Comparison of ENCODE assay signal across 25 cellular contexts in genomic region chr11:15584158-15584557, GRCh38.
"Had no signal": no experiment of that assay in that cellular context is flagged by ENCODE, and none has a peak within 500 bp of the region (broad histone marks: within the 10 kb centered on the region; RNA-seq: fewer than 3 reads in every experiment).

No MANE protein-coding gene starts in this region.

- H3K27ac Mint-ChIP-seq: immature natural killer cell; naive thymus-derived CD8-positive, alpha-beta T cell; progenitor cell of endocrine pancreas; stimulated activated memory B cell treated with anti-CD40 and anti-IgM and Interleukin-4, amounts not matched to agents 10 μg/mL and 1 μg/mL and 100 μg/mL, for 72 hours; stimulated activated naive CD8-positive, alpha-beta T cell treated with anti-CD3 and anti-CD28 coated beads, Interleukin-15, amount 100 ng/mL, for 72 hours; type B pancreatic cell had no signal

- H3K9me3 Mint-ChIP-seq: type B pancreatic cell had no signal

- H3K4me2 ChIP-seq: smooth muscle cell had no signal

- H3K4me1 ChIP-seq: left lung, lower lobe of right lung, uterus had no signal

- H3K4me1 Mint-ChIP-seq: immature natural killer cell; naive thymus-derived CD8-positive, alpha-beta T cell; stimulated activated memory B cell treated with anti-CD40 and anti-IgM and Interleukin-4, amounts not matched to agents 10 μg/mL and 1 μg/mL and 100 μg/mL, for 72 hours; stimulated activated naive CD8-positive, alpha-beta T cell treated with anti-CD3 and anti-CD28 coated beads, Interleukin-15, amount 100 ng/mL, for 72 hours had no signal

- H3K4me3 ChIP-seq: left lung, lower lobe of right lung, ovary, right atrium auricular region, right lobe of liver, smooth muscle cell, tibial nerve, uterus had no signal

- H3K27me3 Mint-ChIP-seq: stimulated activated memory B cell treated with anti-CD40 and anti-IgM and Interleukin-4, amounts not matched to agents 10 μg/mL and 1 μg/mL and 100 μg/mL, for 72 hours; stimulated activated naive CD8-positive, alpha-beta T cell treated with anti-CD3 and anti-CD28 coated beads, Interleukin-15, amount 100 ng/mL, for 72 hours; type B pancreatic cell had no signal

- ATAC-seq: left colon; left lung; lower lobe of right lung; naive thymus-derived CD8-positive, alpha-beta T cell; right lobe of liver; stimulated activated naive CD8-positive, alpha-beta T cell treated with anti-CD3 and anti-CD28 coated beads, Interleukin-15, amount 100 ng/mL, for 72 hours had no signal

- H3K4me3 Mint-ChIP-seq: immature natural killer cell; naive thymus-derived CD8-positive, alpha-beta T cell; stimulated activated memory B cell treated with anti-CD40 and anti-IgM and Interleukin-4, amounts not matched to agents 10 μg/mL and 1 μg/mL and 100 μg/mL, for 72 hours; stimulated activated naive CD8-positive, alpha-beta T cell treated with anti-CD3 and anti-CD28 coated beads, Interleukin-15, amount 100 ng/mL, for 72 hours; type B pancreatic cell had no signal

- H3K27me3 ChIP-seq: left lung, ovary, right atrium auricular region, right lobe of liver, tibial nerve, uterus had no signal

- H3K36me3 Mint-ChIP-seq: immature natural killer cell; naive thymus-derived CD8-positive, alpha-beta T cell; stimulated activated memory B cell treated with anti-CD40 and anti-IgM and Interleukin-4, amounts not matched to agents 10 μg/mL and 1 μg/mL and 100 μg/mL, for 72 hours; type B pancreatic cell had no signal

- H3K36me3 ChIP-seq: left lung, lower lobe of right lung, ovary, right atrium auricular region, right lobe of liver, tibial nerve, uterus had no signal

- DNase-seq: hypothalamus; immature natural killer cell; kidney; left colon; left lung; lower lobe of right lung; mammary epithelial cell; mesenchymal stem cell; naive thymus-derived CD8-positive, alpha-beta T cell; ovary; right lobe of liver; stimulated activated CD4-positive, alpha-beta T cell treated with anti-CD3 and anti-CD28 coated beads, Interleukin-1b, Interleukin-23, amount 100 ng/mL, for 48 hours; stimulated activated CD4-positive, alpha-beta T cell treated with anti-CD3 and anti-CD28 coated beads, Interleukin-2, amount 100 ng/mL, for 48 hours; stimulated activated CD4-positive, alpha-beta T cell treated with anti-CD3 and anti-CD28 coated beads, Interleukin-4, amount 100 ng/mL, for 4 hours; stimulated activated CD8-positive, alpha-beta memory T cell treated with anti-CD3 and anti-CD28 coated beads, Interleukin-4, amount 100 ng/mL, for 48 hours; stimulated activated naive CD4-positive, alpha-beta T cell treated with Interleukin-2 at 50 U/mL for 16 hours; stimulated activated naive CD8-positive, alpha-beta T cell treated with anti-CD3 and anti-CD28 coated beads, Interleukin-15, amount 100 ng/mL, for 72 hours; substantia nigra; uterus had no signal

- H3K9me3 ChIP-seq: left lung, lower lobe of right lung, ovary, right atrium auricular region, right lobe of liver, tibial nerve, uterus had no signal

- H3K27ac ChIP-seq: left lung, lower lobe of right lung, ovary, right atrium auricular region, right lobe of liver, tibial nerve, uterus had no signal
